ENCODE assay signal across 21 cellular contexts in genomic region chr18:28422577-28422976, GRCh38.
DNase-seq lines count a peak whose midpoint lies in the region; ATAC-seq, FAIRE-seq and TF ChIP-seq lines count a peak whose summit lies in the region.
"Had no signal": no experiment of that assay in that cellular context is flagged by ENCODE, and none has a peak within 500 bp of the region (broad histone marks: within the 10 kb centered on the region; RNA-seq: fewer than 3 reads in every experiment).

No MANE protein-coding gene starts in this region.

- H3K4me1 ChIP-seq in HUES6 (ENCODE audit: control insufficient read depth, insufficient read depth, low read length): no peaks in the 10 kb centered on the region
- H3K4me1 ChIP-seq: BLaER1 had no signal

- TF ChIP-seq CTCF in fibroblast of villous mesenchyme (IDR thresholded peaks at IDR 0.05; ENCODE audit: insufficient read depth, low read depth, low read length) (no peak), WERI-Rb-1 (IDR thresholded peaks at IDR 0.05; ENCODE audit: low read depth, low read length) (no peak)

- H3K36me3 ChIP-seq in HUES6 (ENCODE audit: control insufficient read depth, insufficient read depth, low read length): no peaks in the 10 kb centered on the region
- H3K36me3 ChIP-seq in WERI-Rb-1: no peaks in the 10 kb centered on the region
- H3K36me3 ChIP-seq: BLaER1 had no signal

- FAIRE-seq in GM12892 (lab: Jason Lieb, UNC): no peak
- FAIRE-seq: RCC 7860 had no signal

- peak overlapping the region; percentile 44 for H3K4me3 ChIP-seq in HUES6 (ENCODE audit: low read depth, low read length)
- peak overlapping the region; percentile 23 for H3K4me3 ChIP-seq in fibroblast of villous mesenchyme (ENCODE audit: low read depth, low read length)
- no peak overlapping the region for H3K4me3 ChIP-seq in WERI-Rb-1 (ENCODE audit: low read depth, low read length)
- H3K4me3 ChIP-seq: BLaER1 had no signal

- H3K27me3 ChIP-seq in HUES6 (ENCODE audit: control insufficient read depth, insufficient read depth, low read length) (no peaks in the 10 kb centered on the region), WERI-Rb-1 (ENCODE audit: insufficient read depth, low read depth, severe bottlenecking) (no peaks in the 10 kb centered on the region)
- H3K27me3 ChIP-seq: BLaER1 had no signal

- TF ChIP-seq POLR2A in GM12892 (IDR thresholded peaks at IDR 0.05; ENCODE audit: low read depth, low read length): no peak

- peak overlapping the region; percentile 57 for H3K9ac ChIP-seq in HUES6 (ENCODE audit: low read length)
- H3K9ac ChIP-seq: BLaER1 had no signal

- peaks cover 22% of the 10 kb centered on the region for H3K9me3 ChIP-seq in HUES6 (ENCODE audit: control insufficient read depth, insufficient read depth, low read depth, low read length)
- no peaks in the 10 kb centered on the region for H3K9me3 ChIP-seq in WERI-Rb-1 (ENCODE audit: severe bottlenecking)

- DNase-seq in ELF-1 (ENCODE audit: low read depth, low spot score): peak; percentile 20
- DNase-seq in NCI-H748 treated with DMSO at 0.1 percent for 48 hours (lab: John Stamatoyannopoulos, UW): peak; percentile 23
- DNase-seq in fibroblast of villous mesenchyme (ENCODE audit: low read depth): no peak
- no peak for DNase-seq in D341Med (ENCODE audit: low spot score)
- DNase-seq in WERI-Rb-1: no peak
- DNase-seq in GM12892 (ENCODE audit: insufficient read length): no peak
- DNase-seq: CD4-positive, alpha-beta T cell; COR-L47; H9; HFFc6; Kasumi-1; MM.1S; NCI-H1048; NCI-H1417 treated with DMSO at 0.1 percent for 48 hours; NCI-H1930; NCI-H2171 treated with DMSO at 0.1 percent for 48 hours; NCI-H526 treated with DMSO at 0.1 percent for 48 hours had no signal

- ATAC-seq in GM18858 (IDR thresholded peaks at IDR 0.05; ENCODE audit: unreplicated experiment): no peak

- H3K27ac ChIP-seq in HUES6 (ENCODE audit: low read depth, low read length): no peak overlapping the region
- H3K27ac ChIP-seq in WERI-Rb-1: no peak overlapping the region
- H3K27ac ChIP-seq: BLaER1 had no signal

Comparison
In these comparisons a context has a peak if more than half of its experiments do, and no peak if none do; other contexts are left out.
1. DNase-seq: peak in ELF-1 (single experiment) and NCI-H748 treated with DMSO at 0.1 percent for 48 hours (single experiment); none in fibroblast of villous mesenchyme (single experiment), D341Med (single experiment), WERI-Rb-1 (single experiment) and GM12892 (single experiment).